In genomic region chr2:86649119-86649947, GRCh38 we compare ENCODE assay signal across 1 cellular context.
TF ChIP-seq lines count a peak whose summit lies in the region.

No MANE protein-coding gene starts in this region.

TF ChIP-seq in HepG2, 621 proteins besides CTCF, POLR2A, EP300 and RAD21 (continued from another document and continues in another):
- TF ChIP-seq E2F1 (CRISPR knock-in tag; IDR thresholded peaks at IDR 0.05): peak; percentile 41; the same call in 1 of the 2 replicates
- TF ChIP-seq ZNF225 (CRISPR knock-in tag; IDR thresholded peaks at IDR 0.05): no peak
- no peak for TF ChIP-seq PAX8 (CRISPR knock-in tag; IDR thresholded peaks at IDR 0.05; ENCODE audit: borderline replicate concordance)
- peak; percentile 56; the same call in 1 of the 2 replicates for TF ChIP-seq NFIC (IDR thresholded peaks at IDR 0.05; ENCODE audit: low read length)
- no peak for TF ChIP-seq ZNF639 (CRISPR knock-in tag; conservative IDR thresholded peaks at IDR 0.05)
- TF ChIP-seq ZNF460 (CRISPR knock-in tag; IDR thresholded peaks at IDR 0.05; ENCODE audit: borderline replicate concordance): no peak
- peak; percentile 77; the same call in 1 of the 2 replicates for TF ChIP-seq ZBED4 (CRISPR knock-in tag; IDR thresholded peaks at IDR 0.05; ENCODE audit: borderline replicate concordance)
- TF ChIP-seq ZNF329 (CRISPR knock-in tag; IDR thresholded peaks at IDR 0.05; ENCODE audit: low read depth): no peak
- no peak for TF ChIP-seq MED8 (CRISPR knock-in tag; IDR thresholded peaks at IDR 0.05; ENCODE audit: insufficient replicate concordance)
- peak; percentile 76; the same call in 1 of the 2 replicates for TF ChIP-seq HOXA3 (CRISPR knock-in tag; IDR thresholded peaks at IDR 0.05)
- no peak for TF ChIP-seq ZNF710 (CRISPR knock-in tag; IDR thresholded peaks at IDR 0.05; ENCODE audit: borderline replicate concordance)
- TF ChIP-seq ZNF75D (CRISPR knock-in tag; IDR thresholded peaks at IDR 0.05; ENCODE audit: borderline replicate concordance): no peak
- no peak for TF ChIP-seq ZNF138 (CRISPR knock-in tag; IDR thresholded peaks at IDR 0.05; ENCODE audit: low read depth)
- TF ChIP-seq KAT8 (CRISPR knock-in tag; IDR thresholded peaks at IDR 0.05): no peak
- TF ChIP-seq SMYD3 (CRISPR knock-in tag; IDR thresholded peaks at IDR 0.05): no peak; the same call in 1 of the 2 replicates
- no peak for TF ChIP-seq ZNF616 (CRISPR knock-in tag; IDR thresholded peaks at IDR 0.05; ENCODE audit: low read depth)
- no peak for TF ChIP-seq ZNF263 (CRISPR knock-in tag; IDR thresholded peaks at IDR 0.05)
- TF ChIP-seq ZNF564 (CRISPR knock-in tag; IDR thresholded peaks at IDR 0.05): no peak
- TF ChIP-seq, protein P1, sequence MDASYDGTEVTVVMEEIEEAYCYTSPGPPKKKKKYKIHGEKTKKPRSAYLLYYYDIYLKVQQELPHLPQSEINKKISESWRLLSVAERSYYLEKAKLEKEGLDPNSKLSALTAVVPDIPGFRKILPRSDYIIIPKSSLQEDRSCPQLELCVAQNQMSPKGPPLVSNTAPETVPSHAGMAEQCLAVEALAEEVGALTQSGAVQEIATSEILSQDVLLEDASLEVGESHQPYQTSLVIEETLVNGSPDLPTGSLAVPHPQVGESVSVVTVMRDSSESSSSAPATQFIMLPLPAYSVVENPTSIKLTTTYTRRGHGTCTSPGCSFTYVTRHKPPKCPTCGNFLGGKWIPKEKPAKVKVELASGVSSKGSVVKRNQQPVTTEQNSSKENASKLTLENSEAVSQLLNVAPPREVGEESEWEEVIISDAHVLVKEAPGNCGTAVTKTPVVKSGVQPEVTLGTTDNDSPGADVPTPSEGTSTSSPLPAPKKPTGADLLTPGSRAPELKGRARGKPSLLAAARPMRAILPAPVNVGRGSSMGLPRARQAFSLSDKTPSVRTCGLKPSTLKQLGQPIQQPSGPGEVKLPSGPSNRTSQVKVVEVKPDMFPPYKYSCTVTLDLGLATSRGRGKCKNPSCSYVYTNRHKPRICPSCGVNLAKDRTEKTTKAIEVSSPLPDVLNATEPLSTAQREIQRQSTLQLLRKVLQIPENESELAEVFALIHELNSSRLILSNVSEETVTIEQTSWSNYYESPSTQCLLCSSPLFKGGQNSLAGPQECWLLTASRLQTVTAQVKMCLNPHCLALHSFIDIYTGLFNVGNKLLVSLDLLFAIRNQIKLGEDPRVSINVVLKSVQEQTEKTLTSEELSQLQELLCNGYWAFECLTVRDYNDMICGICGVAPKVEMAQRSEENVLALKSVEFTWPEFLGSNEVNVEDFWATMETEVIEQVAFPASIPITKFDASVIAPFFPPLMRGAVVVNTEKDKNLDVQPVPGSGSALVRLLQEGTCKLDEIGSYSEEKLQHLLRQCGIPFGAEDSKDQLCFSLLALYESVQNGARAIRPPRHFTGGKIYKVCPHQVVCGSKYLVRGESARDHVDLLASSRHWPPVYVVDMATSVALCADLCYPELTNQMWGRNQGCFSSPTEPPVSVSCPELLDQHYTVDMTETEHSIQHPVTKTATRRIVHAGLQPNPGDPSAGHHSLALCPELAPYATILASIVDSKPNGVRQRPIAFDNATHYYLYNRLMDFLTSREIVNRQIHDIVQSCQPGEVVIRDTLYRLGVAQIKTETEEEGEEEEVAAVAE (CRISPR knock-in tag; IDR thresholded peaks at IDR 0.05; ENCODE audit: borderline replicate concordance): no peak
- TF ChIP-seq, protein P2, sequence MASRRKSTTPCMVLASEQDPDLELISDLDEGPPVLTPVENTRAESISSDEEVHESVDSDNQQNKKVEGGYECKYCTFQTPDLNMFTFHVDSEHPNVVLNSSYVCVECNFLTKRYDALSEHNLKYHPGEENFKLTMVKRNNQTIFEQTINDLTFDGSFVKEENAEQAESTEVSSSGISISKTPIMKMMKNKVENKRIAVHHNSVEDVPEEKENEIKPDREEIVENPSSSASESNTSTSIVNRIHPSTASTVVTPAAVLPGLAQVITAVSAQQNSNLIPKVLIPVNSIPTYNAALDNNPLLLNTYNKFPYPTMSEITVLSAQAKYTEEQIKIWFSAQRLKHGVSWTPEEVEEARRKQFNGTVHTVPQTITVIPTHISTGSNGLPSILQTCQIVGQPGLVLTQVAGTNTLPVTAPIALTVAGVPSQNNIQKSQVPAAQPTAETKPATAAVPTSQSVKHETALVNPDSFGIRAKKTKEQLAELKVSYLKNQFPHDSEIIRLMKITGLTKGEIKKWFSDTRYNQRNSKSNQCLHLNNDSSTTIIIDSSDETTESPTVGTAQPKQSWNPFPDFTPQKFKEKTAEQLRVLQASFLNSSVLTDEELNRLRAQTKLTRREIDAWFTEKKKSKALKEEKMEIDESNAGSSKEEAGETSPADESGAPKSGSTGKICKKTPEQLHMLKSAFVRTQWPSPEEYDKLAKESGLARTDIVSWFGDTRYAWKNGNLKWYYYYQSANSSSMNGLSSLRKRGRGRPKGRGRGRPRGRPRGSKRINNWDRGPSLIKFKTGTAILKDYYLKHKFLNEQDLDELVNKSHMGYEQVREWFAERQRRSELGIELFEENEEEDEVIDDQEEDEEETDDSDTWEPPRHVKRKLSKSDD (CRISPR knock-in tag; IDR thresholded peaks at IDR 0.05; ENCODE audit: low read depth): no peak
- TF ChIP-seq GRHL1 (CRISPR knock-in tag; conservative IDR thresholded peaks at IDR 0.05): no peak
- no peak for TF ChIP-seq RNF219 (CRISPR knock-in tag; IDR thresholded peaks at IDR 0.05)
- TF ChIP-seq SALL2 (CRISPR knock-in tag; IDR thresholded peaks at IDR 0.05): no peak
- no peak for TF ChIP-seq FOXK2 (IDR thresholded peaks at IDR 0.05)
- TF ChIP-seq SIN3A (IDR thresholded peaks at IDR 0.05; ENCODE audit: borderline replicate concordance, low read depth, low read length): no peak
- TF ChIP-seq SMAD3 (CRISPR knock-in tag; IDR thresholded peaks at IDR 0.05): peak; percentile 38; the same call in 1 of the 2 replicates
- TF ChIP-seq MXD3 (CRISPR knock-in tag; IDR thresholded peaks at IDR 0.05): no peak
- TF ChIP-seq ZNF281 (CRISPR knock-in tag; IDR thresholded peaks at IDR 0.05; ENCODE audit: borderline replicate concordance): no peak
- peak; percentile 47; the same call in 1 of the 2 replicates for TF ChIP-seq TBX2 (CRISPR knock-in tag; IDR thresholded peaks at IDR 0.05; ENCODE audit: borderline replicate concordance)
- TF ChIP-seq ZNF781 (CRISPR knock-in tag; IDR thresholded peaks at IDR 0.05; ENCODE audit: borderline replicate concordance, not compliant biosample characterization): no peak
- no peak for TF ChIP-seq ZNF773 (CRISPR knock-in tag; IDR thresholded peaks at IDR 0.05; ENCODE audit: borderline replicate concordance)
- TF ChIP-seq ZBTB20 (CRISPR knock-in tag; IDR thresholded peaks at IDR 0.05; ENCODE audit: borderline replicate concordance, low read depth): no peak
